In genomic region chr11:66289548-66290331, GRCh38 we compare ENCODE assay signal across 1 cellular context.
TF ChIP-seq lines count a peak whose summit lies in the region.

No MANE protein-coding gene starts in this region.

TF ChIP-seq in HepG2, 621 proteins besides CTCF, POLR2A, EP300 and RAD21 (continued from another document and continues in another):
- TF ChIP-seq ZNF362 (CRISPR knock-in tag; IDR thresholded peaks at IDR 0.05; ENCODE audit: borderline replicate concordance) (no peak), ZSCAN25 (CRISPR knock-in tag; IDR thresholded peaks at IDR 0.05) (peak; percentile 62; the same call in 1 of the 2 replicates), GLI4 (CRISPR knock-in tag; IDR thresholded peaks at IDR 0.05; ENCODE audit: borderline replicate concordance) (peak; percentile 61; the same call in 1 of the 2 replicates), ARNTL (CRISPR knock-in tag; IDR thresholded peaks at IDR 0.05) (peak; percentile 31; the same call in 1 of the 2 replicates), ZNF263 (CRISPR knock-in tag; IDR thresholded peaks at IDR 0.05) (peak; percentile 78), ZBTB49 (CRISPR knock-in tag; IDR thresholded peaks at IDR 0.05; ENCODE audit: borderline replicate concordance) (peak; percentile 86; the same call in 1 of the 2 replicates), YEATS2 (CRISPR knock-in tag; IDR thresholded peaks at IDR 0.05; ENCODE audit: borderline replicate concordance) (no peak), EED (CRISPR knock-in tag; IDR thresholded peaks at IDR 0.05) (peak; percentile 75), GZF1 (CRISPR knock-in tag; IDR thresholded peaks at IDR 0.05) (peak; percentile 77; the same call in 1 of the 2 replicates), ZNF790 (CRISPR knock-in tag; IDR thresholded peaks at IDR 0.05; ENCODE audit: borderline replicate concordance) (peak; percentile 67; the same call in 1 of the 2 replicates), CREBL2 (CRISPR knock-in tag; IDR thresholded peaks at IDR 0.05; ENCODE audit: borderline replicate concordance) (peak; percentile 61; the same call in 1 of the 2 replicates), MEIS1 (CRISPR knock-in tag; IDR thresholded peaks at IDR 0.05; ENCODE audit: borderline replicate concordance) (no peak; the same call in 1 of the 2 replicates), ETV6 (CRISPR knock-in tag; conservative IDR thresholded peaks at IDR 0.05) (peak; percentile 77; the same call in 1 of the 2 replicates), ZHX1 (CRISPR knock-in tag; IDR thresholded peaks at IDR 0.05; ENCODE audit: low read depth) (peak; percentile 5; the same call in 1 of the 2 replicates), ZNF335 (CRISPR knock-in tag; IDR thresholded peaks at IDR 0.05) (peak; percentile 45; the same call in 1 of the 2 replicates), ZNF589 (CRISPR knock-in tag; conservative IDR thresholded peaks at IDR 0.05) (peak; percentile 92), ZNF12 (CRISPR knock-in tag; IDR thresholded peaks at IDR 0.05) (peak; percentile 81), SALL1 (CRISPR knock-in tag; IDR thresholded peaks at IDR 0.05) (peak; percentile 87), FOXO1 (CRISPR knock-in tag; IDR thresholded peaks at IDR 0.05) (0 out of 2 replicates have a peak, but pooled peaks have one; percentile 48), KLF13 (CRISPR knock-in tag; IDR thresholded peaks at IDR 0.05) (no peak), IRF2 (CRISPR knock-in tag; IDR thresholded peaks at IDR 0.05) (peak; percentile 84), ISL2 (CRISPR knock-in tag; IDR thresholded peaks at IDR 0.05) (no peak), ZNF264 (CRISPR knock-in tag; IDR thresholded peaks at IDR 0.05) (0 out of 2 replicates have a peak, but pooled peaks have one; percentile 53), ZC3H13 (CRISPR knock-in tag; IDR thresholded peaks at IDR 0.05) (peak; percentile 94; the same call in 1 of the 2 replicates), SATB2 (CRISPR knock-in tag; IDR thresholded peaks at IDR 0.05) (peak; percentile 82; the same call in 1 of the 2 replicates), ZNF619 (CRISPR knock-in tag; IDR thresholded peaks at IDR 0.05) (no peak), ZFYVE20 (CRISPR knock-in tag; IDR thresholded peaks at IDR 0.05; ENCODE audit: borderline replicate concordance, low read depth) (0 out of 2 replicates have a peak, but pooled peaks have one; percentile 38), DMTF1 (CRISPR knock-in tag; IDR thresholded peaks at IDR 0.05) (no peak), ZNF577 (CRISPR knock-in tag; IDR thresholded peaks at IDR 0.05; ENCODE audit: borderline replicate concordance, low read depth) (peak; percentile 92; the same call in 1 of the 2 replicates), AKAP8 (CRISPR knock-in tag; IDR thresholded peaks at IDR 0.05) (0 out of 2 replicates have a peak, but pooled peaks have one; percentile 18), FOXK2 (IDR thresholded peaks at IDR 0.05) (no peak), ZFP41 (CRISPR knock-in tag; IDR thresholded peaks at IDR 0.05; ENCODE audit: borderline replicate concordance) (peak; percentile 46; the same call in 1 of the 2 replicates), ZBTB7B (CRISPR knock-in tag; IDR thresholded peaks at IDR 0.05) (0 out of 2 replicates have a peak, but pooled peaks have one; percentile 23), ZNF652 (CRISPR knock-in tag; IDR thresholded peaks at IDR 0.05; ENCODE audit: borderline replicate concordance, low read depth) (no peak), TOE1 (CRISPR knock-in tag; IDR thresholded peaks at IDR 0.05) (no peak), MZF1 (CRISPR knock-in tag; IDR thresholded peaks at IDR 0.05; ENCODE audit: borderline replicate concordance) (0 out of 2 replicates have a peak, but pooled peaks have one; percentile 76), PHF8 (CRISPR knock-in tag; IDR thresholded peaks at IDR 0.05) (peak; percentile 33; the same call in 1 of the 2 replicates), ZNF317 (CRISPR knock-in tag; IDR thresholded peaks at IDR 0.05) (peak; percentile 88), RBAK (CRISPR knock-in tag; IDR thresholded peaks at IDR 0.05) (0 out of 2 replicates have a peak, but pooled peaks have one; percentile 33), ZNF572 (CRISPR knock-in tag; IDR thresholded peaks at IDR 0.05) (peak; percentile 62; the same call in 1 of the 2 replicates), ZNF703 (CRISPR knock-in tag; IDR thresholded peaks at IDR 0.05; ENCODE audit: borderline replicate concordance) (peak; percentile 63; the same call in 1 of the 2 replicates), RCOR2 (CRISPR knock-in tag; IDR thresholded peaks at IDR 0.05) (no peak; the same call in 1 of the 2 replicates), RXRA (CRISPR knock-in tag; IDR thresholded peaks at IDR 0.05) (no peak), ZFP36L1 (CRISPR knock-in tag; IDR thresholded peaks at IDR 0.05) (no peak), ZNF883 (CRISPR knock-in tag; IDR thresholded peaks at IDR 0.05; ENCODE audit: not compliant biosample characterization) (no peak), RBM22 (optimal IDR thresholded peaks at IDR 0.05; ENCODE audit: low read length) (no peak), ZNF546 (CRISPR knock-in tag; conservative IDR thresholded peaks at IDR 0.05) (0 out of 2 replicates have a peak, but pooled peaks have one; percentile 25), ZSCAN20 (CRISPR knock-in tag; IDR thresholded peaks at IDR 0.05; ENCODE audit: borderline replicate concordance) (peak; percentile 64; the same call in 1 of the 2 replicates), ZNF766 (CRISPR knock-in tag; IDR thresholded peaks at IDR 0.05; ENCODE audit: borderline replicate concordance) (peak; percentile 48; the same call in 1 of the 2 replicates), ZNF383 (CRISPR knock-in tag; IDR thresholded peaks at IDR 0.05; ENCODE audit: borderline replicate concordance) (no peak), DR1 (CRISPR knock-in tag; IDR thresholded peaks at IDR 0.05) (peak; percentile 11; the same call in 1 of the 2 replicates), ZNF747 (CRISPR knock-in tag; IDR thresholded peaks at IDR 0.05; ENCODE audit: borderline replicate concordance) (peak; percentile 86; the same call in 1 of the 2 replicates), MAF1 (CRISPR knock-in tag; IDR thresholded peaks at IDR 0.05; ENCODE audit: borderline replicate concordance) (peak; percentile 20; the same call in 1 of the 2 replicates), ZBTB20 (CRISPR knock-in tag; IDR thresholded peaks at IDR 0.05; ENCODE audit: borderline replicate concordance, low read depth) (peak; percentile 83; the same call in 1 of the 2 replicates), CEBPZ (IDR thresholded peaks at IDR 0.05; ENCODE audit: low read length) (no peak), ZNF33A (CRISPR knock-in tag; IDR thresholded peaks at IDR 0.05; ENCODE audit: borderline replicate concordance) (no peak), CBX5 (CRISPR knock-in tag; IDR thresholded peaks at IDR 0.05; ENCODE audit: borderline replicate concordance) (0 out of 2 replicates have a peak, but pooled peaks have one; percentile 28), ZNF484 (CRISPR knock-in tag; IDR thresholded peaks at IDR 0.05; ENCODE audit: borderline replicate concordance, low read depth) (peak; percentile 83; the same call in 1 of the 2 replicates), ZNF691 (CRISPR knock-in tag; IDR thresholded peaks at IDR 0.05; ENCODE audit: borderline replicate concordance, low read depth) (peak; percentile 72; the same call in 1 of the 2 replicates), ZNF234 (CRISPR knock-in tag; conservative IDR thresholded peaks at IDR 0.05) (0 out of 2 replicates have a peak, but pooled peaks have one; percentile 71), SOX13 (IDR thresholded peaks at IDR 0.05) (no peak), SOX13 (CRISPR knock-in tag; conservative IDR thresholded peaks at IDR 0.05 in 1 of 2, IDR thresholded peaks at IDR 0.05 in 1 of 2) (peak in 1 of 2 experiments; percentile 31; a peak in 1 of 4 replicates), RARA (CRISPR knock-in tag; IDR thresholded peaks at IDR 0.05) (peak; percentile 69)
